ENCODE assay signal across 12 cellular contexts in genomic region chr22:29005754-29006153, GRCh38. TPM values are rescaled to one million over a fixed set of nuclear protein-coding genes. Genes with fewer than 3 reads are reported as not detected.
DNase-seq lines count a peak whose midpoint lies in the region; ATAC-seq, FAIRE-seq and TF ChIP-seq lines count a peak whose summit lies in the region.
"Not testable (repeated sequence)": the region's sequence is repeated elsewhere in the genome, so short reads cannot be mapped to it uniquely, and the experiment has no call there.
"Had no signal": no experiment of that assay in that cellular context is flagged by ENCODE, and none has a peak within 500 bp of the region (broad histone marks: within the 10 kb centered on the region; RNA-seq: fewer than 3 reads in every experiment).

No MANE protein-coding gene starts in this region.

- H4K20me1 ChIP-seq in H1 (replicated peaks in 1 of 2; ENCODE audit: control insufficient read depth in 1 of 2, insufficient read depth in 2 of 2, low read length in 2 of 2); HepG2 (ENCODE audit: insufficient read depth, low read length): not testable (repeated sequence)

- not testable (repeated sequence) for BruUV-seq in Caco-2 (replicated peaks; lab: Mats Ljungman, UMichigan); HepG2 (replicated peaks; lab: Mats Ljungman, UMichigan)

- peak overlapping the region; percentile 0 for H4K91ac ChIP-seq in H1 (replicated peaks; ENCODE audit: insufficient read length, low read length)

- H2BK12ac ChIP-seq in H1 (ENCODE audit: low read depth, low read length), result not testable (repeated sequence)

- H2BK20ac ChIP-seq in H1 (ENCODE audit: low read length), result not testable (repeated sequence)

- not testable (repeated sequence) for H3K9me3 ChIP-seq in Caco-2; HUES64 (ENCODE audit: insufficient read depth, low read depth, low read length); body of pancreas; H1 (ENCODE audit: insufficient read depth in 2 of 2, low read depth in 1 of 2, low read length in 1 of 2); HepG2 (ENCODE audit: low read length); psoas muscle

- H3K36me3 ChIP-seq in Caco-2 (ENCODE audit: control insufficient read depth, insufficient read depth, low read length); HUES64 (ENCODE audit: insufficient read depth, low read length); body of pancreas (replicated peaks in 1 of 2; ENCODE audit: insufficient read depth in 1 of 2, low read depth in 2 of 2); H1 (ENCODE audit: control insufficient read depth in 2 of 4, insufficient read depth in 4 of 4, low read length in 3 of 4); psoas muscle (ENCODE audit: insufficient read depth in 1 of 2, low read depth in 1 of 2): not testable (repeated sequence)
- H3K36me3 ChIP-seq in HepG2 (replicated peaks in 1 of 2; ENCODE audit: control insufficient read depth in 1 of 2, insufficient read depth in 2 of 2, low read length in 2 of 2), result peaks cover 3 to 18% of the 10 kb centered on the region in 2 experiments; a peak in 4 of 5 replicates

- not testable (repeated sequence) for H3K18ac ChIP-seq in H1 (ENCODE audit: extremely low read depth, low read length)

- TF ChIP-seq CTCF in Caco-2 (IDR thresholded peaks at IDR 0.05; ENCODE audit: insufficient read depth in 1 of 2, low read depth in 1 of 2, low read length in 1 of 2, severe bottlenecking in 1 of 2, unreplicated experiment in 1 of 2); body of pancreas (IDR thresholded peaks at IDR 0.05); H1 (IDR thresholded peaks at IDR 0.05; ENCODE audit: control extremely low read depth in 1 of 3, insufficient read depth in 1 of 3, low read depth in 1 of 3, low read length in 3 of 3); HepG2 (CRISPR knock-in tag; IDR thresholded peaks at IDR 0.05); nephron progenitor cell (IDR thresholded peaks at IDR 0.05); psoas muscle (IDR thresholded peaks at IDR 0.05): not testable (repeated sequence)

- H3K27ac ChIP-seq in HUES64 (ENCODE audit: low read depth, low read length) (peak overlapping the region; percentile 86; the same call in 1 of the 2 replicates), body of pancreas (peak overlapping the region in 3 of 4 donors; percentile 67 to 77 (median 75)), HepG2 (ENCODE audit: extremely low read length, insufficient read depth, low read length) (peak overlapping the region; percentile 89), psoas muscle (peak overlapping the region; percentile 68)
- not testable (repeated sequence) for H3K27ac ChIP-seq in H1 (ENCODE audit: low read depth, low read length)

- not testable (repeated sequence) for H3K14ac ChIP-seq in H1 (ENCODE audit: insufficient read length)

- not testable (repeated sequence) for H2AK5ac ChIP-seq in H1 (ENCODE audit: low read depth, low read length)

- WGBS in HUES64, result 89% methylated on average over 8 of the region's 8 CpGs
- 85 to 90% methylated on average over 7 to 8 of the region's 8 CpGs for WGBS in body of pancreas, 2 donors
- WGBS in H1 (ENCODE audit: extremely low coverage in 1 of 2, insufficient coverage in 1 of 2, insufficient read length in 1 of 2, insufficient replicate concordance in 2 of 2, low coverage in 1 of 2, low lambda C conversion rate in 2 of 2, missing lambda C conversion rate in 1 of 2), 2 experiments, result 95% methylated on average over 8 of the region's 8 CpGs; no CpG with 5 or more reads in 1 of the 2 experiments
- 77% methylated on average over 8 of the region's 8 CpGs for WGBS in HepG2 (ENCODE audit: low lambda C conversion rate)
- WGBS in psoas muscle, 3 donors, result 91 to 96% (median 92%) methylated on average over 8 of the region's 8 CpGs

- H4K5ac ChIP-seq in H1 (ENCODE audit: insufficient read length, low read depth, low read length), result not testable (repeated sequence)

- not testable (repeated sequence) for H2BK15ac ChIP-seq in H1 (ENCODE audit: low read length)

- not testable (repeated sequence) for H3K56ac ChIP-seq in H1 (replicated peaks; ENCODE audit: insufficient read length, low read depth, low read length)

- H3K4me3 Mint-ChIP-seq in Caco-2 (ENCODE audit: unreplicated experiment), result not testable (repeated sequence)
- H3K4me3 Mint-ChIP-seq in nephron progenitor cell, result peak overlapping the region; percentile 77

- H3K79me1 ChIP-seq in H1 (ENCODE audit: low read depth, low read length), result not testable (repeated sequence)

- DNase-seq in Caco-2; body of pancreas; H1 (ENCODE audit: low read depth in 1 of 2, low spot score in 2 of 2); HepG2 (ENCODE audit: low spot score); nephron progenitor cell; psoas muscle: not testable (repeated sequence)

- H2BK120ac ChIP-seq in H1 (replicated peaks; ENCODE audit: low read depth, low read length), result not testable (repeated sequence)

- H3K4me1 Mint-ChIP-seq in Caco-2 (ENCODE audit: low read depth, unreplicated experiment) (peaks cover 46% of the 10 kb centered on the region), nephron progenitor cell (peaks cover 87% of the 10 kb centered on the region)

- H3K4me2 ChIP-seq in H1 (ENCODE audit: insufficient read depth in 1 of 2, low read depth in 2 of 2, low read length in 2 of 2), result peak overlapping the region in 1 of 2 experiments; percentile 61; a peak in 2 of 4 replicates
- H3K4me2 ChIP-seq in HepG2 (ENCODE audit: low read depth, low read length), result peak overlapping the region; percentile 90

- H3K23me2 ChIP-seq in H1 (ENCODE audit: low read depth, low read length), result not testable (repeated sequence)

- H3K27ac Mint-ChIP-seq in Caco-2 (ENCODE audit: unreplicated experiment), result peak overlapping the region; percentile 87
- H3K27ac Mint-ChIP-seq in nephron progenitor cell, result peak overlapping the region; percentile 97

- not testable (repeated sequence) for H3K27me3 Mint-ChIP-seq in Caco-2 (ENCODE audit: insufficient read depth, unreplicated experiment); nephron progenitor cell (ENCODE audit: low read depth, poor library complexity)

- FAIRE-seq in H1 (lab: Jason Lieb, UNC); HepG2 (lab: Jason Lieb, UNC): not testable (repeated sequence)

- 0 out of 2 replicates have a peak overlapping the region, but pooled peaks have one; percentile 69 for H2BK5ac ChIP-seq in H1 (ENCODE audit: low read depth, low read length)

- not testable (repeated sequence) for H3K4me3 ChIP-seq in Caco-2 (ENCODE audit: low read depth, low read length); HUES64 (ENCODE audit: low read length); body of pancreas; psoas muscle
- H3K4me3 ChIP-seq in H1 (ENCODE audit: extremely low read depth in 1 of 4, insufficient read depth in 2 of 4, low read depth in 3 of 4, low read length in 4 of 4) (peak overlapping the region in 2 of 4 experiments; percentile 3 to 25; a peak in 1 of 8 replicates), HepG2 (replicated peaks in 1 of 3; ENCODE audit: insufficient read depth in 1 of 3, low read depth in 2 of 3, low read length in 3 of 3) (peak overlapping the region in 1 of 3 experiments; percentile 64; a peak in 1 of 6 replicates)

- peaks cover 81% of the 10 kb centered on the region for H3K36me3 Mint-ChIP-seq in Caco-2 (ENCODE audit: insufficient read depth, unreplicated experiment)
- H3K36me3 Mint-ChIP-seq in nephron progenitor cell (ENCODE audit: low read depth), result peaks cover 11% of the 10 kb centered on the region

- H3K23ac ChIP-seq in H1 (ENCODE audit: insufficient read length), result not testable (repeated sequence)

- peaks cover 0 to 40% of the 10 kb centered on the region in 2 experiments; a peak in 2 of 4 replicates for H3K79me2 ChIP-seq in H1 (ENCODE audit: control insufficient read depth in 1 of 2, insufficient read depth in 2 of 2, low read length in 2 of 2)
- H3K79me2 ChIP-seq in HepG2 (ENCODE audit: insufficient read depth, low read length), result peaks cover 66% of the 10 kb centered on the region

- not testable (repeated sequence) for H3K27me3 ChIP-seq in Caco-2 (replicated peaks; ENCODE audit: control insufficient read depth, insufficient read depth, low read length); HUES64 (ENCODE audit: insufficient read depth, low read length); body of pancreas; H1 (replicated peaks in 1 of 4; ENCODE audit: control insufficient read depth in 3 of 4, extremely low read depth in 1 of 4, insufficient read depth in 3 of 4, low read length in 3 of 4); HepG2 (ENCODE audit: control insufficient read depth in 1 of 2, insufficient read depth in 2 of 2, low read length in 2 of 2); psoas muscle (ENCODE audit: insufficient read depth in 3 of 3, low read length in 2 of 3)

- not testable (repeated sequence) for TF ChIP-seq EP300 in H1 (IDR thresholded peaks at IDR 0.05; ENCODE audit: borderline replicate concordance in 1 of 2, low read depth in 2 of 2, low read length in 2 of 2); HepG2 (IDR thresholded peaks at IDR 0.05; ENCODE audit: low read depth in 2 of 2, low read length in 2 of 2); HepG2 (CRISPR knock-in tag; IDR thresholded peaks at IDR 0.05; ENCODE audit: borderline replicate concordance)

- not testable (repeated sequence) for H3K9me3 Mint-ChIP-seq in Caco-2 (ENCODE audit: unreplicated experiment); nephron progenitor cell

- not testable (repeated sequence) for H2AFZ ChIP-seq in H1 (ENCODE audit: low read length); HepG2 (ENCODE audit: low read length)

- H3K4me1 ChIP-seq in Caco-2 (peaks cover 64% of the 10 kb centered on the region), HUES64 (ENCODE audit: insufficient read depth, low read length) (peaks cover 54% of the 10 kb centered on the region), body of pancreas (peaks cover 51% of the 10 kb centered on the region), H1 (replicated peaks in 1 of 4; ENCODE audit: control insufficient read depth in 3 of 4, insufficient read depth in 4 of 4, low read length in 3 of 4) (peaks cover 11 to 29% (median 16%) of the 10 kb centered on the region in 4 experiments), HepG2 (ENCODE audit: insufficient read depth, low read length) (peaks cover 97% of the 10 kb centered on the region), psoas muscle (peaks cover 47% of the 10 kb centered on the region)

- CTCF ChIA-PET in Caco-2 (lab: Charles Lee); HepG2 (lab: Yijun Ruan, JAX; ENCODE audit: low intra/inter-chr PET ratio, low total read pairs): not testable (repeated sequence)
- CTCF ChIA-PET in H1 (lab: Charles Lee; ENCODE audit: partially characterized antibody), result interaction anchor here (0.6 to 2.0 kb wide), 6 partner anchors 9 to 110 kb away, joined by 3 to 5 read pairs (median 4); no protein-coding TSS in a partner anchor

- not testable (repeated sequence) for TF ChIP-seq RAD21 in H1 (IDR thresholded peaks at IDR 0.05 in 1 of 2, conservative IDR thresholded peaks at IDR 0.05 in 1 of 2; ENCODE audit: low read depth in 2 of 2, low read length in 2 of 2); HepG2 (CRISPR knock-in tag; IDR thresholded peaks at IDR 0.05)

- not testable (repeated sequence) for H3K4ac ChIP-seq in H1 (replicated peaks; ENCODE audit: insufficient read length, low read depth, low read length)

- H3K9ac ChIP-seq in HUES64 (ENCODE audit: low read depth, low read length); H1 (replicated peaks in 1 of 4; ENCODE audit: extremely low read depth in 1 of 4, low read depth in 3 of 4, low read length in 3 of 4): not testable (repeated sequence)
- H3K9ac ChIP-seq in HepG2 (ENCODE audit: insufficient read depth, low read depth, low read length), result peak overlapping the region; percentile 75

- TF ChIP-seq POLR2A in body of pancreas (IDR thresholded peaks at IDR 0.05); H1 (IDR thresholded peaks at IDR 0.05; ENCODE audit: control extremely low read depth in 1 of 2, low read depth in 2 of 2, low read length in 2 of 2); HepG2 (IDR thresholded peaks at IDR 0.05; ENCODE audit: insufficient read depth in 1 of 2, low read depth in 2 of 2, low read length in 2 of 2): not testable (repeated sequence)

- in situ Hi-C loops in HepG2 (cut with HindIII; ENCODE audit: extremely low pct_ligation_motif_present, low pct_unique_long_range_greater_than_20kb), result not testable (repeated sequence)

- not testable (repeated sequence) for H4K8ac ChIP-seq in H1 (ENCODE audit: extremely low read depth, insufficient read depth, low read length)

- not testable (repeated sequence) for ATAC-seq in body of pancreas, HepG2, psoas muscle

- intact Hi-C loops in Caco-2 (cut with micrococcal nuclease; ENCODE audit: unreplicated experiment); body of pancreas (cut with DNase I); psoas muscle (cut with DNase I): not testable (repeated sequence)
- intact Hi-C loops in HepG2 (cut with micrococcal nuclease; ENCODE audit: unreplicated experiment), result loop anchor here (2.0 kb wide), 2 partner anchors 23 to 25 kb away; no protein-coding TSS in a partner anchor

- POLR2A ChIA-PET in Caco-2 (lab: Charles Lee), result not testable (repeated sequence)
- POLR2A ChIA-PET in H1 (lab: Charles Lee; ENCODE audit: partially characterized antibody) (interaction anchor here (0.7 to 2.8 kb wide), 8 partner anchors 9 to 206 kb away, joined by 3 to 16 read pairs (median 4); partner anchors contain the start of gene ZNRF3), HepG2 (lab: Yijun Ruan, JAX) (interaction anchor here (1.1 to 4.8 kb wide), 11 partner anchors 9 to 222 kb away, joined by 4 to 37 read pairs (median 13); no protein-coding TSS in a partner anchor)

RNA-seq across cellular contexts. Expression of gene C22orf31, which starts 55.9 kb away (rescaled TPM):
- not detected in 2 replicates for total RNA-seq in Caco-2 (2022)
- polyA plus RNA-seq in HUES64 (2013, experiment 1 of 2), result not detected
- not detected for polyA plus RNA-seq in HUES64 (2013, experiment 2 of 2)
- total RNA-seq in body of pancreas, result not detected
- not detected in 2 replicates for total RNA-seq in H1 (2021; fragmentation: NEBNext Ultra II Directional; extraction: Animal tissue kit (Norgen Biotek cat#: 25700))
- polyA plus RNA-seq in H1 (2011; rRNA removed), result not detected in 2 replicates
- polyA plus RNA-seq in H1 (2011; cell fraction: cytosol; rRNA removed), result not detected
- not detected for polyA plus RNA-seq in H1 (2011; cell fraction: nucleus; rRNA removed)
- polyA plus RNA-seq in H1 (2012, experiment 1 of 2), result not detected in 4 replicates
- polyA plus RNA-seq in H1 (2012, experiment 2 of 2), result not detected
- polyA plus RNA-seq in H1 (2013, experiment 1 of 2), result not detected
- polyA plus RNA-seq in H1 (2013, experiment 2 of 2), result not detected
- polyA minus RNA-seq in H1 (2011; rRNA and poly(A)+ RNA removed), result not detected in 2 replicates
- not detected for polyA minus RNA-seq in H1 (2011; cell fraction: cytosol; rRNA and poly(A)+ RNA removed)
- polyA minus RNA-seq in H1 (2011; cell fraction: nucleus; rRNA and poly(A)+ RNA removed), result not detected
- total RNA-seq in HepG2 (2016; rRNA removed; fragmentation: Illumina TruSeq; extraction: Trizol), result not detected in 2 replicates
- not detected in 2 replicates for total RNA-seq in HepG2 (2016; cell fraction: cytosol; rRNA removed; fragmentation: Illumina TruSeq; extraction: Trizol; ENCODE audit: low read depth)
- total RNA-seq in HepG2 (2016; cell fraction: insoluble cytoplasmic fraction; rRNA removed; fragmentation: Illumina TruSeq; extraction: Trizol), result 0.19 TPM in 1 of 2 replicates, not detected in the other
- total RNA-seq in HepG2 (2016; cell fraction: membrane; rRNA removed; fragmentation: Illumina TruSeq; extraction: Trizol), result not detected in 2 replicates
- total RNA-seq in HepG2 (2016; cell fraction: nucleus; rRNA removed; fragmentation: Illumina TruSeq; extraction: Trizol), result not detected in 2 replicates
- not detected in 2 replicates for polyA plus RNA-seq in HepG2 (2011; rRNA removed)
- not detected in 2 replicates for polyA plus RNA-seq in HepG2 (2011; cell fraction: cytosol; rRNA removed)
- polyA plus RNA-seq in HepG2 (2011; cell fraction: nucleus; rRNA removed), result not detected in 2 replicates
- polyA plus RNA-seq in HepG2 (2012), result not detected in 2 replicates
- 0.25 TPM in 1 of 2 replicates, not detected in the other for polyA plus RNA-seq in HepG2 (2016; cell fraction: cytosol; fragmentation: Illumina TruSeq; extraction: Trizol; ENCODE audit: low read depth)
- polyA plus RNA-seq in HepG2 (2016; cell fraction: insoluble cytoplasmic fraction; fragmentation: Illumina TruSeq; extraction: Trizol; ENCODE audit: low read depth), result not detected in 2 replicates
- not detected in 2 replicates for polyA plus RNA-seq in HepG2 (2016; cell fraction: membrane; fragmentation: Illumina TruSeq; extraction: Trizol; ENCODE audit: low read depth)
- not detected in 2 replicates for polyA plus RNA-seq in HepG2 (2016; cell fraction: nucleus; fragmentation: Illumina TruSeq; extraction: Trizol; ENCODE audit: insufficient read depth, low read depth)
- polyA minus RNA-seq in HepG2 (2011; rRNA and poly(A)+ RNA removed; ENCODE audit: low replicate concordance), result not detected in 2 replicates
- not detected in 2 replicates for polyA minus RNA-seq in HepG2 (2011; cell fraction: cytosol; rRNA and poly(A)+ RNA removed)
- polyA minus RNA-seq in HepG2 (2011; cell fraction: nucleus; rRNA and poly(A)+ RNA removed), result not detected in 2 replicates
- total RNA-seq in psoas muscle, result not detected
- polyA plus RNA-seq in psoas muscle, result not detected
- total RNA-seq: A673; CD8-positive, alpha-beta T cell; IMR-90 had no signal
- polyA plus RNA-seq: BJ, CD14-positive monocyte, IMR-90 had no signal
